16 cellular contexts compared by ENCODE assay signal in genomic region chr20:8361779-8362178, GRCh38.
DNase-seq lines count a peak whose midpoint lies in the region; ATAC-seq, FAIRE-seq and TF ChIP-seq lines count a peak whose summit lies in the region.
"Had no signal": no experiment of that assay in that cellular context is flagged by ENCODE, and none has a peak within 500 bp of the region (broad histone marks: within the 10 kb centered on the region; RNA-seq: fewer than 3 reads in every experiment).

No MANE protein-coding gene starts in this region.

- H3K4me2 ChIP-seq in OCI-LY7 (ENCODE audit: low read length) (peak overlapping the region; percentile 28), endothelial cell of umbilical vein (ENCODE audit: insufficient read depth, low read length) (no peak overlapping the region)

- H3K27me3 Mint-ChIP-seq in HFFc6 (ENCODE audit: insufficient read depth) = no peaks in the 10 kb centered on the region
- H3K27me3 Mint-ChIP-seq in activated T-cell treated with anti-CD3 and anti-CD28 coated beads, Interleukin-2, amount 50 U/mL, for 4 hours (ENCODE audit: low read depth) = peaks cover 5% of the 10 kb centered on the region
- H3K27me3 Mint-ChIP-seq: CD4-positive, alpha-beta memory T cell had no signal

- H3K9me1 ChIP-seq in endothelial cell of umbilical vein (replicated peaks; ENCODE audit: control insufficient read depth, extremely low read depth, insufficient read depth, low read length) = no peaks in the 10 kb centered on the region

- DNase-seq in HFFc6 = no peak
- DNase-seq in OCI-LY7 (ENCODE audit: low spot score) = no peak
- DNase-seq in endothelial cell of umbilical vein (ENCODE audit: low read depth, low spot score) = no peak
- DNase-seq in small intestine = no peak
- DNase-seq in superior temporal gyrus (ENCODE audit: extremely low spot score) = no peak
- DNase-seq in COLO829 (ENCODE audit: low spot score) = no peak
- no peak for DNase-seq in activated T-cell treated with anti-CD3 and anti-CD28 coated beads, Interleukin-2, amount 50 U/mL, for 4 hours
- DNase-seq: Calu3; CD4-positive, alpha-beta memory T cell; DMS79 treated with DMSO at 0.1 percent for 48 hours; GF-D8; GOT3; H7; KG1 had no signal

- no peak overlapping the region for H3K9ac ChIP-seq in endothelial cell of umbilical vein (replicated peaks; ENCODE audit: extremely low read depth, insufficient read depth, low read length)

- H3K27me3 ChIP-seq in endothelial cell of umbilical vein (ENCODE audit: control insufficient read depth in 2 of 2, insufficient read depth in 2 of 2, low read length in 2 of 2) (no peaks in the 10 kb centered on the region), small intestine (ENCODE audit: control insufficient read depth in 2 of 2, insufficient read depth in 2 of 2, low read length in 2 of 2) (no peaks in the 10 kb centered on the region)

- peaks cover 28% of the 10 kb centered on the region for H3K4me1 ChIP-seq in OCI-LY7 (ENCODE audit: insufficient read depth, low read length, poor library complexity, severe bottlenecking)
- H3K4me1 ChIP-seq in endothelial cell of umbilical vein (ENCODE audit: control insufficient read depth, extremely low read depth, insufficient read depth, low read length) = no peaks in the 10 kb centered on the region
- peaks cover 0 to 12% of the 10 kb centered on the region in 2 donors for H3K4me1 ChIP-seq in small intestine (ENCODE audit: control insufficient read depth in 2 of 2, insufficient read depth in 1 of 2, low read depth in 1 of 2, low read length in 1 of 2)

- no peaks in the 10 kb centered on the region for H3K36me3 Mint-ChIP-seq in HFFc6 (ENCODE audit: low read depth)
- H3K36me3 Mint-ChIP-seq in activated T-cell treated with anti-CD3 and anti-CD28 coated beads, Interleukin-2, amount 50 U/mL, for 4 hours (ENCODE audit: insufficient read depth) = no peaks in the 10 kb centered on the region
- H3K36me3 Mint-ChIP-seq: CD4-positive, alpha-beta memory T cell had no signal

- H3K9me3 ChIP-seq in OCI-LY7 (ENCODE audit: low read length) (no peaks in the 10 kb centered on the region), endothelial cell of umbilical vein (replicated peaks; ENCODE audit: control insufficient read depth, insufficient read depth, low read length) (no peaks in the 10 kb centered on the region), small intestine (ENCODE audit: control insufficient read depth, low read depth) (no peaks in the 10 kb centered on the region)

- H3K27ac Mint-ChIP-seq in HFFc6 = peak overlapping the region; percentile 80; the same call in 1 of the 2 replicates
- H3K27ac Mint-ChIP-seq: CD4-positive, alpha-beta memory T cell had no signal

- no peaks in the 10 kb centered on the region for H3K9me2 ChIP-seq in OCI-LY7 (ENCODE audit: insufficient read depth, low read length)

- H3K4me3 ChIP-seq in OCI-LY7 (ENCODE audit: low read depth, low read length, poor library complexity, severe bottlenecking) (no peak overlapping the region), endothelial cell of umbilical vein (replicated peaks in 1 of 3; ENCODE audit: insufficient read depth in 1 of 3, low read depth in 1 of 3, low read length in 3 of 3) (no peak overlapping the region), small intestine (ENCODE audit: low read depth in 1 of 2, low read length in 2 of 2) (no peak overlapping the region)

- H4K20me1 ChIP-seq in OCI-LY7 (ENCODE audit: insufficient read depth, low read length) = no peaks in the 10 kb centered on the region
- peaks cover 3% of the 10 kb centered on the region for H4K20me1 ChIP-seq in endothelial cell of umbilical vein (replicated peaks; ENCODE audit: control insufficient read depth, extremely low read depth, insufficient read depth, low read length)

- peaks cover 36% of the 10 kb centered on the region for H3K4me1 Mint-ChIP-seq in HFFc6 (ENCODE audit: low read depth)
- peaks cover 1% of the 10 kb centered on the region for H3K4me1 Mint-ChIP-seq in activated T-cell treated with anti-CD3 and anti-CD28 coated beads, Interleukin-2, amount 50 U/mL, for 4 hours (ENCODE audit: low read depth)
- H3K4me1 Mint-ChIP-seq: CD4-positive, alpha-beta memory T cell had no signal

- H3K27ac ChIP-seq in OCI-LY7 (ENCODE audit: low read depth, low read length, poor library complexity, severe bottlenecking) = no peak overlapping the region
- no peak overlapping the region for H3K27ac ChIP-seq in endothelial cell of umbilical vein (ENCODE audit: insufficient read depth, low read depth, low read length)
- H3K27ac ChIP-seq in small intestine (ENCODE audit: low read depth in 1 of 2, low read length in 1 of 2) = no peak overlapping the region
- H3K27ac ChIP-seq: C4-2B had no signal

- H3K9me3 Mint-ChIP-seq in HFFc6 = no peaks in the 10 kb centered on the region
- H3K9me3 Mint-ChIP-seq in activated T-cell treated with anti-CD3 and anti-CD28 coated beads, Interleukin-2, amount 50 U/mL, for 4 hours = no peaks in the 10 kb centered on the region
- H3K9me3 Mint-ChIP-seq: CD4-positive, alpha-beta memory T cell had no signal

- no peak overlapping the region for H2AFZ ChIP-seq in OCI-LY7 (ENCODE audit: low read length)
- no peak overlapping the region for H2AFZ ChIP-seq in endothelial cell of umbilical vein (ENCODE audit: low read depth, low read length)

- TF ChIP-seq CTCF in HFFc6 (IDR thresholded peaks at IDR 0.05) (no peak), OCI-LY7 (conservative IDR thresholded peaks at IDR 0.05; ENCODE audit: low read length) (no peak), endothelial cell of umbilical vein (IDR thresholded peaks at IDR 0.05; ENCODE audit: extremely low read depth in 1 of 2, insufficient read depth in 1 of 2, low read depth in 1 of 2, low read length in 2 of 2) (no peak)

- no peak overlapping the region for H3K4me3 Mint-ChIP-seq in HFFc6
- H3K4me3 Mint-ChIP-seq in activated T-cell treated with anti-CD3 and anti-CD28 coated beads, Interleukin-2, amount 50 U/mL, for 4 hours = no peak overlapping the region
- H3K4me3 Mint-ChIP-seq: CD4-positive, alpha-beta memory T cell had no signal

- POLR2A ChIA-PET in OCI-LY7 (lab: Charles Lee) = interaction anchor here (0.6 kb wide), 1 partner anchor 32 kb away, joined by 3 read pairs; no protein-coding TSS in a partner anchor
- POLR2A ChIA-PET in endothelial cell of umbilical vein (lab: Charles Lee) = no interaction called here

- FAIRE-seq in endothelial cell of umbilical vein (lab: Jason Lieb, UNC) (peak; percentile 21), small intestine (lab: Jason Lieb, UNC) (peak; percentile 10)
- FAIRE-seq: A204.1 had no signal

- TF ChIP-seq POLR2A in endothelial cell of umbilical vein (IDR thresholded peaks at IDR 0.05; ENCODE audit: low read depth, low read length) = no peak

- dilution Hi-C loops in endothelial cell of umbilical vein (cut with MboI; ENCODE audit: extremely low pct_ligation_motif_present, low sequenced_read_pairs) = no loop called here

- no peak for ATAC-seq in activated T-cell treated with anti-CD3 and anti-CD28 coated beads, Interleukin-2, amount 50 U/mL, for 4 hours

- BruUV-seq in OCI-LY7 (replicated peaks; lab: Mats Ljungman, UMichigan) = no TSS peak
- no TSS peak for BruUV-seq in endothelial cell of umbilical vein (replicated peaks; lab: Mats Ljungman, UMichigan)

- CTCF ChIA-PET in OCI-LY7 (lab: Charles Lee; ENCODE audit: unreplicated experiment) (no interaction called here), endothelial cell of umbilical vein (lab: Charles Lee) (interaction anchor here (0.8 kb wide), 1 partner anchor 181 kb away, joined by 3 read pairs; no protein-coding TSS in a partner anchor)

- H3K79me2 ChIP-seq in OCI-LY7 (ENCODE audit: insufficient read depth, low read depth, low read length) (no peaks in the 10 kb centered on the region), endothelial cell of umbilical vein (ENCODE audit: control insufficient read depth, insufficient read depth, low read length) (no peaks in the 10 kb centered on the region)

- intact Hi-C loops in OCI-LY7 (cut with micrococcal nuclease; ENCODE audit: unreplicated experiment) = no loop called here
- intact Hi-C loops in endothelial cell of umbilical vein (cut with micrococcal nuclease) = no loop called here

- H3K36me3 ChIP-seq in OCI-LY7 (ENCODE audit: insufficient read depth, low read length) = no peaks in the 10 kb centered on the region
- H3K36me3 ChIP-seq in endothelial cell of umbilical vein (ENCODE audit: control insufficient read depth in 2 of 2, extremely low read depth in 1 of 2, insufficient read depth in 2 of 2, low read length in 2 of 2) = no peaks in the 10 kb centered on the region
- H3K36me3 ChIP-seq in small intestine (ENCODE audit: control insufficient read depth in 2 of 2, insufficient read depth in 2 of 2, low read length in 2 of 2) = no peaks in the 10 kb centered on the region

TF ChIP-seq in endothelial cell of umbilical vein, 7 proteins besides CTCF, POLR2A, EP300 and RAD21:
- TF ChIP-seq EZH2 (IDR thresholded peaks at IDR 0.05; ENCODE audit: borderline replicate concordance, low read depth, low read length, severe bottlenecking) (no peak), MYC (IDR thresholded peaks at IDR 0.05; ENCODE audit: low read depth, low read length) (no peak), POLR2AphosphoS5 (IDR thresholded peaks at IDR 0.05; ENCODE audit: insufficient read depth, low read depth, low read length) (no peak), JUN (IDR thresholded peaks at IDR 0.05; ENCODE audit: borderline replicate concordance, insufficient read depth, insufficient read length, low read depth) (no peak), FOS (IDR thresholded peaks at IDR 0.05; ENCODE audit: borderline replicate concordance, insufficient read depth, low read length) (no peak), GATA2 (IDR thresholded peaks at IDR 0.05; ENCODE audit: insufficient read depth, insufficient read length, low read depth, low read length) (no peak)
- TF ChIP-seq, protein P1, sequence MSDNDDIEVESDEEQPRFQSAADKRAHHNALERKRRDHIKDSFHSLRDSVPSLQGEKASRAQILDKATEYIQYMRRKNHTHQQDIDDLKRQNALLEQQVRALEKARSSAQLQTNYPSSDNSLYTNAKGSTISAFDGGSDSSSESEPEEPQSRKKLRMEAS (IDR thresholded peaks at IDR 0.05; ENCODE audit: insufficient read depth, insufficient read length) = no peak
